Comparison of ENCODE assay signal across 12 cellular contexts in genomic region chr1:245599413-245600174, GRCh38.
DNase-seq lines count a peak whose midpoint lies in the region; ATAC-seq, FAIRE-seq and TF ChIP-seq lines count a peak whose summit lies in the region.
"Had no signal": no experiment of that assay in that cellular context is flagged by ENCODE, and none has a peak within 500 bp of the region (broad histone marks: within the 10 kb centered on the region; RNA-seq: fewer than 3 reads in every experiment).

No MANE protein-coding gene starts in this region.

- H3K4me1 Mint-ChIP-seq in stimulated activated effector memory CD8-positive, alpha-beta T cell treated with anti-CD3 and anti-CD28 coated beads, Interleukin-12 subunit alpha, Interleukin-12 subunit beta, amount 100 ng/mL, for 72 hours = no peaks in the 10 kb centered on the region
- no peaks in the 10 kb centered on the region for H3K4me1 Mint-ChIP-seq in activated naive CD4-positive, alpha-beta T cell treated with anti-CD3 and anti-CD28 coated beads, Interleukin-2, amount 10 ng/mL, durations not matched to agents 7 days and 5 days
- H3K4me1 Mint-ChIP-seq: activated naive CD8-positive, alpha-beta T cell treated with anti-CD3 and anti-CD28 coated beads for 36 hours had no signal

- H3K36me3 Mint-ChIP-seq in stimulated activated effector memory CD8-positive, alpha-beta T cell treated with anti-CD3 and anti-CD28 coated beads, Interleukin-12 subunit alpha, Interleukin-12 subunit beta, amount 100 ng/mL, for 72 hours = no peaks in the 10 kb centered on the region
- no peaks in the 10 kb centered on the region for H3K36me3 Mint-ChIP-seq in activated naive CD4-positive, alpha-beta T cell treated with anti-CD3 and anti-CD28 coated beads, Interleukin-2, amount 10 ng/mL, durations not matched to agents 7 days and 5 days
- H3K36me3 Mint-ChIP-seq: activated naive CD8-positive, alpha-beta T cell treated with anti-CD3 and anti-CD28 coated beads for 36 hours had no signal

- H3K4me3 ChIP-seq in heart right ventricle (peak overlapping the region in 3 of 10 donors; percentile 13 to 37 (median 21)), spleen (no peak overlapping the region)

- WGBS in heart right ventricle, 2 donors = 55 to 59% methylated on average over 15 of the region's 15 CpGs
- 70 to 84% (median 78%) methylated on average over 15 of the region's 15 CpGs for WGBS in spleen, 5 donors

- no peaks in the 10 kb centered on the region for H3K27me3 Mint-ChIP-seq in activated naive CD4-positive, alpha-beta T cell treated with anti-CD3 and anti-CD28 coated beads, Interleukin-2, amount 10 ng/mL, durations not matched to agents 7 days and 5 days
- H3K27me3 Mint-ChIP-seq: stimulated activated naive CD8-positive, alpha-beta T cell treated with anti-CD3 and anti-CD28 coated beads, Interleukin-15, Interleukin-2, amounts not matched to agents 100 ng/mL and 50 ng/mL, for 24 hours had no signal

- CTCF ChIA-PET in activated naive CD4-positive, alpha-beta T cell treated with anti-CD3 and anti-CD28 coated beads, Interleukin-2, amount 10 ng/mL, durations not matched to agents 7 days and 5 days (lab: Charles Lee) = no interaction called here

- no peak for TF ChIP-seq POLR2A in spleen (IDR thresholded peaks at IDR 0.05)

- no peak overlapping the region for H3K4me3 Mint-ChIP-seq in stimulated activated effector memory CD8-positive, alpha-beta T cell treated with anti-CD3 and anti-CD28 coated beads, Interleukin-12 subunit alpha, Interleukin-12 subunit beta, amount 100 ng/mL, for 72 hours
- H3K4me3 Mint-ChIP-seq in activated naive CD4-positive, alpha-beta T cell treated with anti-CD3 and anti-CD28 coated beads, Interleukin-2, amount 10 ng/mL, durations not matched to agents 7 days and 5 days = no peak overlapping the region
- H3K4me3 Mint-ChIP-seq: activated naive CD8-positive, alpha-beta T cell treated with anti-CD3 and anti-CD28 coated beads for 36 hours; stimulated activated naive CD8-positive, alpha-beta T cell treated with anti-CD3 and anti-CD28 coated beads, Interleukin-15, Interleukin-2, amounts not matched to agents 100 ng/mL and 50 ng/mL, for 24 hours had no signal

- ATAC-seq in SK-N-SH treated with all-trans-retinoic acid at 6 μM for 48 hours (peak; percentile 89), heart right ventricle (peak; percentile 23 to 87 (median 55))
- peak; percentile 11 for ATAC-seq in stimulated activated effector memory CD8-positive, alpha-beta T cell treated with anti-CD3 and anti-CD28 coated beads, Interleukin-12 subunit alpha, Interleukin-12 subunit beta, amount 100 ng/mL, for 72 hours

- H3K9me3 Mint-ChIP-seq in stimulated activated effector memory CD8-positive, alpha-beta T cell treated with anti-CD3 and anti-CD28 coated beads, Interleukin-12 subunit alpha, Interleukin-12 subunit beta, amount 100 ng/mL, for 72 hours = peaks cover 4% of the 10 kb centered on the region
- no peaks in the 10 kb centered on the region for H3K9me3 Mint-ChIP-seq in activated naive CD4-positive, alpha-beta T cell treated with anti-CD3 and anti-CD28 coated beads, Interleukin-2, amount 10 ng/mL, durations not matched to agents 7 days and 5 days
- H3K9me3 Mint-ChIP-seq: activated naive CD8-positive, alpha-beta T cell treated with anti-CD3 and anti-CD28 coated beads for 36 hours had no signal

- H3K36me3 ChIP-seq in heart right ventricle = no peaks in the 10 kb centered on the region
- H3K36me3 ChIP-seq in spleen = no peaks in the 10 kb centered on the region

- no peak overlapping the region for H3K27ac Mint-ChIP-seq in stimulated activated effector memory CD8-positive, alpha-beta T cell treated with anti-CD3 and anti-CD28 coated beads, Interleukin-12 subunit alpha, Interleukin-12 subunit beta, amount 100 ng/mL, for 72 hours
- H3K27ac Mint-ChIP-seq in activated naive CD4-positive, alpha-beta T cell treated with anti-CD3 and anti-CD28 coated beads, Interleukin-2, amount 10 ng/mL, durations not matched to agents 7 days and 5 days = no peak overlapping the region
- H3K27ac Mint-ChIP-seq: activated naive CD8-positive, alpha-beta T cell treated with anti-CD3 and anti-CD28 coated beads for 36 hours; stimulated activated naive CD8-positive, alpha-beta T cell treated with anti-CD3 and anti-CD28 coated beads, Interleukin-15, Interleukin-2, amounts not matched to agents 100 ng/mL and 50 ng/mL, for 24 hours had no signal

- H3K27ac ChIP-seq in heart right ventricle (peak overlapping the region in 2 of 10 donors; percentile 20 to 71), spleen (no peak overlapping the region)
- H3K27ac ChIP-seq: parathyroid adenoma had no signal

- H3K4me1 ChIP-seq in heart right ventricle (peaks cover 0 to 17% (median 15%) of the 10 kb centered on the region in 9 donors), spleen (peaks cover 0 to 5% (median 0%) of the 10 kb centered on the region in 6 donors)
- H3K4me1 ChIP-seq: parathyroid adenoma had no signal

- FAIRE-seq in frontal cortex (lab: Jason Lieb, UNC) = no peak

- DNase-seq in HCEC 1CT (peak; percentile 41), heart right ventricle (peak in 1 of 2 donors; percentile 22), frontal cortex (ENCODE audit: low spot score in 2 of 2) (no peak), spleen (no peak), NCI-H1930 (lab: John Stamatoyannopoulos, UW) (no peak)
- no peak for DNase-seq in stimulated activated effector memory CD8-positive, alpha-beta T cell treated with anti-CD3 and anti-CD28 coated beads, Interleukin-12 subunit alpha, Interleukin-12 subunit beta, amount 100 ng/mL, for 72 hours (ENCODE audit: low spot score in 2 of 2)
- DNase-seq in activated naive CD4-positive, alpha-beta T cell treated with anti-CD3 and anti-CD28 coated beads, Interleukin-2, amount 10 ng/mL, durations not matched to agents 7 days and 5 days = no peak
- DNase-seq: activated naive CD8-positive, alpha-beta T cell treated with anti-CD3 and anti-CD28 coated beads for 36 hours; NCI-H1436 treated with DMSO at 0.1 percent for 48 hours had no signal

- TF ChIP-seq CTCF in heart right ventricle (IDR thresholded peaks at IDR 0.05) (no peak), spleen (IDR thresholded peaks at IDR 0.05 in 8 of 11, conservative IDR thresholded peaks at IDR 0.05 in 3 of 11) (no peak)

- H3K9me3 ChIP-seq in heart right ventricle (peaks cover 0 to 7% (median 0%) of the 10 kb centered on the region in 11 donors), spleen (no peaks in the 10 kb centered on the region)

- H3K27me3 ChIP-seq in heart right ventricle (peaks cover 0 to 23% (median 4%) of the 10 kb centered on the region in 7 donors), spleen (replicated peaks in 1 of 7) (peaks cover 0 to 4% (median 0%) of the 10 kb centered on the region in 7 donors)

- intact Hi-C loops in heart right ventricle (cut with DNase I) (no loop called here), spleen (cut with DNase I; ENCODE audit: low total_unique reads) (no loop called here)

TF ChIP-seq in SK-N-SH treated with all-trans-retinoic acid at 6 μM for 48 hours, 23 proteins besides CTCF, POLR2A, EP300 and RAD21:
- TF ChIP-seq ZNF8 (CRISPR knock-in tag; IDR thresholded peaks at IDR 0.05) (no peak), CREB5 (CRISPR knock-in tag; IDR thresholded peaks at IDR 0.05; ENCODE audit: low read depth) (no peak), GLIS3 (CRISPR knock-in tag; IDR thresholded peaks at IDR 0.05) (no peak)

Comparison
In these comparisons a context has a peak if more than half of its experiments do, and no peak if none do; other contexts are left out.
1. ATAC-seq: peak in every context shown above with its lines; median percentile 89 in SK-N-SH treated with all-trans-retinoic acid at 6 μM for 48 hours; 55 in heart right ventricle; 11 in stimulated activated effector memory CD8-positive, alpha-beta T cell treated with anti-CD3 and anti-CD28 coated beads, Interleukin-12 subunit alpha, Interleukin-12 subunit beta, amount 100 ng/mL, for 72 hours.